In the genomic region with DNA sequence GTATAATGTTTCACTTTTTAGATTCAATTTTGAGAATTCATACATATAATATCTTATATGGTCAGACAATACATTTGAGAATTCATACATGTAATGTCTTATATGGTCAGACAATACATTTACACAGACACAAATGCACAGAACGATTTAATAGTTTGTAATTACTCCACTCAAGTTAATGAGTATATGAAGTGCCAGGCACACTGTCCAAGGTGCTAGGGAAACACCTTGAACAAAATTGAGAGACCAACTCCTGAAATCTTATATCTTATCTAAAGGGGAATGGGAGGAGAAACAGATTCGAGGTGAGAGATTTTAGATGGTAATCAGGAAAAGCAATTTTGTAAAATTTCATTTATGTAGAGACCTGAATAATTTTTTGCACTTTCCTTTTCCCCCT, we compare ENCODE assay signal across 23 cellular contexts.
"Had no signal": no experiment of that assay in that cellular context is flagged by ENCODE, and none has a peak within 500 bp of the region (broad histone marks: within the 10 kb centered on the region; RNA-seq: fewer than 3 reads in every experiment).

No MANE protein-coding gene starts in this region.

- H3K4me1 ChIP-seq: esophagus muscularis mucosa, foreskin keratinocyte, gastrocnemius medialis, heart right ventricle, left lung, lower lobe of right lung had no signal

- H3K36me3 ChIP-seq: esophagus muscularis mucosa, gastrocnemius medialis, heart right ventricle, left lung, lower lobe of right lung had no signal

- H3K9me3 Mint-ChIP-seq: memory B cell had no signal

- H3K27me3 Mint-ChIP-seq: memory B cell; naive thymus-derived CD4-positive, alpha-beta T cell had no signal

- H3K4me3 ChIP-seq: coronary artery, dorsolateral prefrontal cortex, esophagus muscularis mucosa, gastrocnemius medialis, heart right ventricle, left lung, lower lobe of right lung had no signal

- H3K4me3 Mint-ChIP-seq: memory B cell; naive thymus-derived CD4-positive, alpha-beta T cell had no signal

- H3K27me3 ChIP-seq: dorsolateral prefrontal cortex, esophagus muscularis mucosa, foreskin keratinocyte, gastrocnemius medialis, heart right ventricle, left lung had no signal

- DNase-seq: dermis blood vessel endothelial cell; dorsolateral prefrontal cortex; effector CD4-positive, alpha-beta T cell; effector memory CD4-positive, alpha-beta T cell; foreskin keratinocyte; gastrocnemius medialis; glutamatergic neuron; head of caudate nucleus; heart right ventricle; hippocampal formation; left cardiac atrium; left lung; left ventricle myocardium superior; lower lobe of right lung; mesendoderm; midbrain; naive thymus-derived CD4-positive, alpha-beta T cell had no signal

- H3K27ac Mint-ChIP-seq: memory B cell; naive thymus-derived CD4-positive, alpha-beta T cell had no signal

- H3K4me1 Mint-ChIP-seq: memory B cell; naive thymus-derived CD4-positive, alpha-beta T cell had no signal

- H3K36me3 Mint-ChIP-seq: memory B cell; naive thymus-derived CD4-positive, alpha-beta T cell had no signal

- H3K27ac ChIP-seq: coronary artery, dorsolateral prefrontal cortex, esophagus muscularis mucosa, foreskin keratinocyte, gastrocnemius medialis, heart right ventricle, left lung, lower lobe of right lung had no signal

- H3K9me3 ChIP-seq: esophagus muscularis mucosa, gastrocnemius medialis, heart right ventricle, left lung, lower lobe of right lung had no signal

- FAIRE-seq: endothelial cell of umbilical vein, islet of Langerhans, keratinocyte had no signal
